In genomic region chr15:31342781-31343626, GRCh38 we compare ENCODE assay signal across 11 cellular contexts. TPM values are rescaled to one million over a fixed set of nuclear protein-coding genes. Genes with fewer than 3 reads are reported as not detected.
A peak's percentile ranks its signal among the peaks of the same experiment; 100 is the strongest.
DNase-seq lines count a peak whose midpoint lies in the region; ATAC-seq and TF ChIP-seq lines count a peak whose summit lies in the region.
"Had no signal": no experiment of that assay in that cellular context is flagged by ENCODE, and none has a peak within 500 bp of the region (broad histone marks: within the 10 kb centered on the region; RNA-seq: fewer than 3 reads in every experiment).

No MANE protein-coding gene starts in this region.

- no peak for TF ChIP-seq POLR2A in upper lobe of left lung (IDR thresholded peaks at IDR 0.05)

- H3K9ac ChIP-seq in mucosa of rectum (ENCODE audit: low read depth in 1 of 2, low read length in 2 of 2): peak overlapping the region; percentile 38 to 73

- H3K9me3 ChIP-seq in heart right ventricle (no peaks in the 10 kb centered on the region), mucosa of rectum (ENCODE audit: control insufficient read depth in 2 of 2, low read length in 2 of 2) (no peaks in the 10 kb centered on the region), upper lobe of left lung (no peaks in the 10 kb centered on the region)

- H3K4me1 ChIP-seq in heart right ventricle: peaks cover 75 to 100% (median 100%) of the 10 kb centered on the region in 9 donors
- H3K4me1 ChIP-seq in mucosa of rectum (ENCODE audit: control insufficient read depth in 2 of 2, insufficient read depth in 2 of 2, low read length in 2 of 2): peaks cover 85 to 92% of the 10 kb centered on the region in 2 donors
- peaks cover 88 to 100% (median 100%) of the 10 kb centered on the region in 4 donors for H3K4me1 ChIP-seq in upper lobe of left lung

- DNase-seq in heart right ventricle: no peak
- DNase-seq in cardiac septum (ENCODE audit: low spot score): no peak
- peak in 1 of 2 donors; percentile 52 for DNase-seq in upper lobe of left lung
- DNase-seq in superior temporal gyrus (ENCODE audit: extremely low spot score): no peak
- DNase-seq in SW 1271 (lab: John Stamatoyannopoulos, UW): no peak
- no peak for DNase-seq in stimulated activated CD4-positive, alpha-beta T cell treated with anti-CD3 and anti-CD28 coated beads, Interleukin-4, amount 100 ng/mL, for 1 hour
- DNase-seq: cortex of kidney, NCI-H1048, retina had no signal

- H3K4me3 Mint-ChIP-seq in activated naive CD8-positive, alpha-beta T cell: peak overlapping the region; percentile 75

- H3K27me3 ChIP-seq in heart right ventricle (no peaks in the 10 kb centered on the region), mucosa of rectum (ENCODE audit: control insufficient read depth in 2 of 2, insufficient read depth in 2 of 2, low read length in 2 of 2) (no peaks in the 10 kb centered on the region), upper lobe of left lung (no peaks in the 10 kb centered on the region)

- peak in 3 of 8 donors; percentile 6 to 28 (median 12) for ATAC-seq in heart right ventricle
- ATAC-seq in upper lobe of left lung (ENCODE audit: low FRiP score in 2 of 2): no peak

- peaks cover 95% of the 10 kb centered on the region for H3K4me1 Mint-ChIP-seq in activated naive CD8-positive, alpha-beta T cell (ENCODE audit: low read depth)

- no peaks in the 10 kb centered on the region for H3K9me3 Mint-ChIP-seq in activated naive CD8-positive, alpha-beta T cell (ENCODE audit: low read depth)

- H3K36me3 ChIP-seq in heart right ventricle (peaks cover 0 to 21% (median 0%) of the 10 kb centered on the region in 9 donors), mucosa of rectum (ENCODE audit: control insufficient read depth in 2 of 2, insufficient read depth in 2 of 2, low read length in 2 of 2) (peaks cover under 1 to 3% of the 10 kb centered on the region in 2 donors), upper lobe of left lung (peaks cover 0 to 13% (median 4%) of the 10 kb centered on the region in 4 donors)

- intact Hi-C loops in heart right ventricle (cut with DNase I) (no loop called here), cardiac septum (cut with DNase I) (no loop called here)

- H3K27me3 Mint-ChIP-seq in activated naive CD8-positive, alpha-beta T cell: no peaks in the 10 kb centered on the region

- peak overlapping the region; percentile 99 for H3K27ac Mint-ChIP-seq in activated naive CD8-positive, alpha-beta T cell

- no peaks in the 10 kb centered on the region for H3K36me3 Mint-ChIP-seq in activated naive CD8-positive, alpha-beta T cell

- H3K4me3 ChIP-seq in heart right ventricle: peak overlapping the region in 3 of 10 donors; percentile 0 to 9 (median 3)
- H3K4me3 ChIP-seq in mucosa of rectum (ENCODE audit: low read length in 2 of 2): peak overlapping the region in 1 of 2 donors; percentile 35
- H3K4me3 ChIP-seq in upper lobe of left lung: no peak overlapping the region

- H3K27ac ChIP-seq in heart right ventricle (peak overlapping the region; percentile 25 to 100 (median 80)), mucosa of rectum (ENCODE audit: low read depth in 2 of 2, low read length in 2 of 2) (peak overlapping the region; percentile 91 to 97), upper lobe of left lung (peak overlapping the region; percentile 75 to 99 (median 86))

- 55 to 64% methylated on average over 22 of the region's 22 CpGs for WGBS in heart right ventricle, 2 donors
- 38 to 40% methylated on average over 10 to 22 of the region's 22 CpGs for WGBS in upper lobe of left lung, 2 donors

- TF ChIP-seq CTCF in heart right ventricle (IDR thresholded peaks at IDR 0.05) (peak in 1 of 9 donors; percentile 8), upper lobe of left lung (IDR thresholded peaks at IDR 0.05) (no peak)

- no peak for TF ChIP-seq EP300 in upper lobe of left lung (IDR thresholded peaks at IDR 0.05)

RNA-seq across cellular contexts. Expression of gene KLF13, which starts 16.4 kb away (rescaled TPM):
- total RNA-seq in heart right ventricle: 100 to 1,000 TPM in 1 of 10 donors, 10 to 100 TPM in 9; 28.4 to 101 (median 49.4) TPM
- 10 to 100 TPM; 32.9 to 44.0 TPM for polyA plus RNA-seq in heart right ventricle
- 35.7 TPM for total RNA-seq in cardiac septum
- total RNA-seq in upper lobe of left lung: 100 to 1,000 TPM; 103 to 231 (median 147) TPM
